Comparison of ENCODE assay signal across 2 cellular contexts in genomic region chr5:74205745-74206570, GRCh38.
A peak's percentile ranks its signal among the peaks of the same experiment; 100 is the strongest.
TF ChIP-seq lines count a peak whose summit lies in the region.

No MANE protein-coding gene starts in this region.

TF ChIP-seq in HEK293, 187 proteins besides CTCF, POLR2A, EP300 and RAD21 (continued from another document):
- TF ChIP-seq ELK4 (IDR thresholded peaks at IDR 0.05; ENCODE audit: borderline replicate concordance, low read depth, low read length) = no peak
- peak; percentile 82 for TF ChIP-seq ZBTB20 (tag by site-specific recombination; IDR thresholded peaks at IDR 0.05)
TF ChIP-seq in HEK293: peak in this region for 4.

TF ChIP-seq in GM12878, 131 proteins besides CTCF, POLR2A, EP300 and RAD21 (continued from another document):
- TF ChIP-seq ZBTB11 (CRISPR knock-in tag; IDR thresholded peaks at IDR 0.05) (no peak), SPI1 (IDR thresholded peaks at IDR 0.05; ENCODE audit: borderline replicate concordance, insufficient read depth, low read depth, low read length) (peak; percentile 45; the same call in 1 of the 2 replicates), HSF1 (IDR thresholded peaks at IDR 0.05; ENCODE audit: low read depth, low read length) (no peak)
